In genomic region chr9:87770616-87771015, GRCh38 we compare ENCODE assay signal across 27 cellular contexts.
"Had no signal": no experiment of that assay in that cellular context is flagged by ENCODE, and none has a peak within 500 bp of the region (broad histone marks: within the 10 kb centered on the region; RNA-seq: fewer than 3 reads in every experiment).

No MANE protein-coding gene starts in this region.

- H3K9me3 ChIP-seq: breast epithelium, gastroesophageal sphincter, right atrium auricular region, thyroid gland had no signal

- H3K4me1 Mint-ChIP-seq: activated naive CD8-positive, alpha-beta T cell treated with anti-CD3 and anti-CD28 coated beads, Interleukin-2, amount 10 ng/mL, durations not matched to agents 7 days and 5 days; memory B cell; T-helper 17 cell had no signal

- H3K27ac Mint-ChIP-seq: activated naive CD4-positive, alpha-beta T cell treated with anti-CD3 and anti-CD28 coated beads for 36 hours; activated naive CD8-positive, alpha-beta T cell treated with anti-CD3 and anti-CD28 coated beads, Interleukin-2, amount 10 ng/mL, durations not matched to agents 7 days and 5 days; endodermal cell; memory B cell; nephron progenitor cell; progenitor cell of endocrine pancreas; stimulated activated naive CD8-positive, alpha-beta T cell treated with anti-CD3 and anti-CD28 coated beads, Interleukin-15, Interleukin-2, amounts not matched to agents 100 ng/mL and 50 ng/mL, for 24 hours; T-helper 17 cell had no signal

- ATAC-seq: gastroesophageal sphincter, left colon, T-helper 17 cell had no signal

- H3K9me3 Mint-ChIP-seq: activated naive CD8-positive, alpha-beta T cell treated with anti-CD3 and anti-CD28 coated beads, Interleukin-2, amount 10 ng/mL, durations not matched to agents 7 days and 5 days; endodermal cell; memory B cell; nephron progenitor cell; stimulated activated naive CD8-positive, alpha-beta T cell treated with anti-CD3 and anti-CD28 coated beads, Interleukin-15, Interleukin-2, amounts not matched to agents 100 ng/mL and 50 ng/mL, for 24 hours had no signal

- H3K4me1 ChIP-seq: breast epithelium, gastroesophageal sphincter, thyroid gland had no signal

- H3K27me3 Mint-ChIP-seq: memory B cell had no signal

- DNase-seq: activated CD4-positive, alpha-beta T cell treated with anti-CD3 and anti-CD28 coated beads for 4 hours; activated CD4-positive, alpha-beta T cell treated with anti-CD3 and anti-CD28 coated beads, Interleukin-2, amount 50 U/mL, for 48 hours; activated CD4-positive, CD25-positive, alpha-beta regulatory T cell; activated CD8-positive, alpha-beta memory T cell treated with anti-CD3 and anti-CD28 coated beads, Interleukin-2, amount 50 U/mL, for 48 hours; activated effector memory CD4-positive, alpha-beta T cell treated with Interleukin-2 at 50 U/mL for 16 hours; activated naive CD4-positive, alpha-beta T cell treated with anti-CD3 and anti-CD28 coated beads for 36 hours; activated naive CD8-positive, alpha-beta T cell treated with anti-CD3 and anti-CD28 coated beads, Interleukin-2, amount 10 ng/mL, durations not matched to agents 7 days and 5 days; activated T-cell treated with anti-CD3 and anti-CD28 coated beads, Interleukin-2, amount 50 U/mL, for 48 hours; amniotic stem cell; cortex of kidney; head of caudate nucleus; hypothalamus; islet precursor cell; left colon; occipital lobe; stimulated activated CD4-positive, alpha-beta T cell treated with anti-CD3 and anti-CD28 coated beads, Interleukin-4, amount 100 ng/mL, for 4 hours; substantia nigra; T-helper 17 cell; thyroid gland had no signal

- H3K36me3 Mint-ChIP-seq: activated naive CD8-positive, alpha-beta T cell treated with anti-CD3 and anti-CD28 coated beads, Interleukin-2, amount 10 ng/mL, durations not matched to agents 7 days and 5 days; memory B cell had no signal

- H3K27me3 ChIP-seq: right atrium auricular region, thyroid gland had no signal

- H3K4me3 ChIP-seq: breast epithelium, gastroesophageal sphincter, thyroid gland had no signal

- H3K36me3 ChIP-seq: breast epithelium, gastroesophageal sphincter, right atrium auricular region, thyroid gland had no signal

- H3K27ac ChIP-seq: breast epithelium, gastroesophageal sphincter, right atrium auricular region, thyroid gland had no signal

- H3K4me3 Mint-ChIP-seq: activated naive CD4-positive, alpha-beta T cell treated with anti-CD3 and anti-CD28 coated beads for 36 hours; activated naive CD8-positive, alpha-beta T cell treated with anti-CD3 and anti-CD28 coated beads, Interleukin-2, amount 10 ng/mL, durations not matched to agents 7 days and 5 days; endodermal cell; memory B cell; nephron progenitor cell; stimulated activated naive CD8-positive, alpha-beta T cell treated with anti-CD3 and anti-CD28 coated beads, Interleukin-15, Interleukin-2, amounts not matched to agents 100 ng/mL and 50 ng/mL, for 24 hours; T-helper 17 cell had no signal
